In the genomic region with DNA sequence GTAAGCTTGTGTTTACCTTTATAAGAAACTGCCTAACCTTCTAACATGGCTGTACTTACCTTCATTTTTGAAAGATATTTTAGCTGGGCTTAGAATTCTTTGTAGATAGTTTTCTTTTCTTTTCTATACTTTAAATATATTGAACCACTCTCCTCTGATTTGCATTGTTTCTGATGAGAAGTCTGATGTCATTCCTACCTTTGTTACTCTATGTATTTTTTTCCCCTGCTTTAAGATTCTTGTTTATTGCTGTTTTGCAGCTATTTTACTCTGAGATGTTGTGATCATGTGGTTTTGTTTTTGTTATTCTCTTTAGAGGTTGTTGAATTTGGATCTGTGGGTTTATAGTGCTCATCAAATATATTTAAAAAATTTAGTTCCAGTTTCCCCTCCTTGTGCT, we compare ENCODE assay signal across 18 cellular contexts. TPM values are rescaled to one million over a fixed set of nuclear protein-coding genes. Genes with fewer than 3 reads are reported as not detected.
DNase-seq lines count a peak whose midpoint lies in the region; ATAC-seq, FAIRE-seq and TF ChIP-seq lines count a peak whose summit lies in the region.
"Had no signal": no experiment of that assay in that cellular context is flagged by ENCODE, and none has a peak within 500 bp of the region (broad histone marks: within the 10 kb centered on the region; RNA-seq: fewer than 3 reads in every experiment).

No MANE protein-coding gene starts in this region.

- H3K27me3 Mint-ChIP-seq in immature natural killer cell (ENCODE audit: low read depth in 3 of 3) (peaks cover 0 to 8% (median 0%) of the 10 kb centered on the region in 3 donors), type B pancreatic cell (no peaks in the 10 kb centered on the region)
- H3K27me3 Mint-ChIP-seq: B cell had no signal

- H4K20me1 ChIP-seq in HepG2 (ENCODE audit: insufficient read depth, low read length) (peaks cover 27% of the 10 kb centered on the region), Karpas-422 (ENCODE audit: insufficient read depth, low read depth, low read length) (no peaks in the 10 kb centered on the region)

- H3K4me1 Mint-ChIP-seq in immature natural killer cell: peaks cover 73 to 96% of the 10 kb centered on the region in 2 donors
- peaks cover 37% of the 10 kb centered on the region for H3K4me1 Mint-ChIP-seq in type B pancreatic cell (ENCODE audit: unreplicated experiment)

- TF ChIP-seq EP300 in HepG2 (IDR thresholded peaks at IDR 0.05; ENCODE audit: low read depth in 2 of 2, low read length in 2 of 2) (no peak), HepG2 (CRISPR knock-in tag; IDR thresholded peaks at IDR 0.05; ENCODE audit: borderline replicate concordance) (no peak)

- no peak for DNase-seq in HepG2 (ENCODE audit: low spot score)
- DNase-seq in right lobe of liver: no peak
- no peak for DNase-seq in Karpas-422
- DNase-seq in immature natural killer cell: no peak
- no peak for DNase-seq in type B pancreatic cell (ENCODE audit: extremely low spot score, unreplicated experiment)
- DNase-seq in HT-29 (ENCODE audit: low spot score): no peak
- DNase-seq: DMS 273 treated with DMSO at 0.1 percent for 48 hours, IMR-90, NCI-H146, NCI-H2107, NCI-H226, NCI-H526, RPMI8226, SJCRH30 had no signal

- TF ChIP-seq RAD21 in HepG2 (CRISPR knock-in tag; IDR thresholded peaks at IDR 0.05): no peak

- no peaks in the 10 kb centered on the region for H3K9me3 Mint-ChIP-seq in immature natural killer cell
- H3K9me3 Mint-ChIP-seq in type B pancreatic cell: peaks cover 6% of the 10 kb centered on the region

- H3K27ac ChIP-seq in HepG2 (ENCODE audit: extremely low read length, insufficient read depth, low read length) (no peak overlapping the region), right lobe of liver (no peak overlapping the region), Karpas-422 (ENCODE audit: low read length) (peak overlapping the region; percentile 81; the same call in 1 of the 2 replicates)
- H3K27ac ChIP-seq: SJCRH30 had no signal

- H2AFZ ChIP-seq in HepG2 (ENCODE audit: low read length) (no peak overlapping the region), Karpas-422 (ENCODE audit: low read length) (no peak overlapping the region)

- H3K4me3 Mint-ChIP-seq in immature natural killer cell (peak overlapping the region in 1 of 5 donors; percentile 12), type B pancreatic cell (no peak overlapping the region)
- H3K4me3 Mint-ChIP-seq: B cell had no signal

- no peaks in the 10 kb centered on the region for H3K9me2 ChIP-seq in Karpas-422 (replicated peaks; ENCODE audit: insufficient read depth, low read length)

- H3K4me1 ChIP-seq in HepG2 (ENCODE audit: insufficient read depth, low read length) (peaks cover 36% of the 10 kb centered on the region), right lobe of liver (peaks cover 0 to 25% (median 7%) of the 10 kb centered on the region in 4 donors), Karpas-422 (ENCODE audit: low read length) (peaks cover 49% of the 10 kb centered on the region)
- H3K4me1 ChIP-seq: SJCRH30 had no signal

- BruUV-seq in HepG2 (replicated peaks; lab: Mats Ljungman, UMichigan): no TSS peak

- no peaks in the 10 kb centered on the region; a peak in 2 of 5 replicates for H3K36me3 ChIP-seq in HepG2 (replicated peaks in 1 of 2; ENCODE audit: control insufficient read depth in 1 of 2, insufficient read depth in 2 of 2, low read length in 2 of 2)
- H3K36me3 ChIP-seq in right lobe of liver: no peaks in the 10 kb centered on the region
- H3K36me3 ChIP-seq in Karpas-422 (ENCODE audit: insufficient read depth, low read length): peaks cover 51% of the 10 kb centered on the region

- H3K79me2 ChIP-seq in HepG2 (ENCODE audit: insufficient read depth, low read length) (peaks cover 96% of the 10 kb centered on the region), Karpas-422 (ENCODE audit: low read length) (peaks cover 100% of the 10 kb centered on the region)

- H3K36me3 Mint-ChIP-seq in immature natural killer cell (no peaks in the 10 kb centered on the region), type B pancreatic cell (peaks cover 44% of the 10 kb centered on the region)

- H3K4me2 ChIP-seq in HepG2 (ENCODE audit: low read depth, low read length) (no peak overlapping the region), Karpas-422 (ENCODE audit: low read depth, low read length, poor library complexity, severe bottlenecking) (no peak overlapping the region)

- CTCF ChIA-PET in HepG2 (lab: Yijun Ruan, JAX; ENCODE audit: low intra/inter-chr PET ratio, low total read pairs): no interaction called here

- no peak for TF ChIP-seq POLR2A in HepG2 (IDR thresholded peaks at IDR 0.05; ENCODE audit: insufficient read depth in 1 of 2, low read depth in 2 of 2, low read length in 2 of 2)
- TF ChIP-seq POLR2A in right lobe of liver (IDR thresholded peaks at IDR 0.05): no peak

- POLR2A ChIA-PET in HepG2 (lab: Yijun Ruan, JAX): no interaction called here

- no peak overlapping the region for H3K9ac ChIP-seq in HepG2 (ENCODE audit: insufficient read depth, low read depth, low read length)
- no peak overlapping the region for H3K9ac ChIP-seq in Karpas-422 (ENCODE audit: low read length)

- ATAC-seq in HepG2: no peak
- ATAC-seq in right lobe of liver: no peak
- no peak for ATAC-seq in GM19023 (IDR thresholded peaks at IDR 0.05; ENCODE audit: unreplicated experiment)
- no peak for ATAC-seq in GM21717 (IDR thresholded peaks at IDR 0.05; ENCODE audit: unreplicated experiment)

- no peaks in the 10 kb centered on the region; a peak in 1 of 5 replicates for H3K27me3 ChIP-seq in HepG2 (ENCODE audit: control insufficient read depth in 1 of 2, insufficient read depth in 2 of 2, low read length in 2 of 2)
- no peaks in the 10 kb centered on the region for H3K27me3 ChIP-seq in right lobe of liver
- H3K27me3 ChIP-seq in Karpas-422 (ENCODE audit: low read length): no peaks in the 10 kb centered on the region
- H3K27me3 ChIP-seq: SJCRH30 had no signal

- H3K4me3 ChIP-seq in HepG2 (replicated peaks in 1 of 3; ENCODE audit: insufficient read depth in 1 of 3, low read depth in 2 of 3, low read length in 3 of 3) (no peak overlapping the region), right lobe of liver (no peak overlapping the region), Karpas-422 (ENCODE audit: low read length) (no peak overlapping the region)
- H3K4me3 ChIP-seq: SJCRH30 had no signal

- no peaks in the 10 kb centered on the region for H3K9me3 ChIP-seq in HepG2 (ENCODE audit: low read length)
- H3K9me3 ChIP-seq in right lobe of liver: no peaks in the 10 kb centered on the region
- H3K9me3 ChIP-seq in Karpas-422 (ENCODE audit: low read length): no peaks in the 10 kb centered on the region
- H3K9me3 ChIP-seq: SJCRH30 had no signal

- in situ Hi-C loops in HepG2 (cut with HindIII; ENCODE audit: extremely low pct_ligation_motif_present, low pct_unique_long_range_greater_than_20kb): no loop called here

- no peak for TF ChIP-seq CTCF in HepG2 (CRISPR knock-in tag; IDR thresholded peaks at IDR 0.05)
- TF ChIP-seq CTCF in right lobe of liver (IDR thresholded peaks at IDR 0.05): no peak
- no peak for TF ChIP-seq CTCF in type B pancreatic cell (conservative IDR thresholded peaks at IDR 0.05)

- no peak for FAIRE-seq in HepG2 (lab: Jason Lieb, UNC)
- FAIRE-seq: H1 had no signal

- H3K27ac Mint-ChIP-seq in immature natural killer cell: peak overlapping the region in 5 of 6 donors; percentile 4 to 47 (median 38)
- peak overlapping the region; percentile 41 for H3K27ac Mint-ChIP-seq in type B pancreatic cell
- H3K27ac Mint-ChIP-seq: B cell had no signal

- intact Hi-C loops in HepG2 (cut with micrococcal nuclease; ENCODE audit: unreplicated experiment): no loop called here
- intact Hi-C loops in right lobe of liver (cut with DNase I): no loop called here

TF ChIP-seq in HepG2, 621 proteins besides CTCF, POLR2A, EP300 and RAD21:
- TF ChIP-seq MTF1 (CRISPR knock-in tag; IDR thresholded peaks at IDR 0.05) (no peak), ZNF790 (CRISPR knock-in tag; IDR thresholded peaks at IDR 0.05; ENCODE audit: borderline replicate concordance) (no peak), RFX3 (CRISPR knock-in tag; IDR thresholded peaks at IDR 0.05) (no peak), ZNF317 (CRISPR knock-in tag; IDR thresholded peaks at IDR 0.05) (peak; percentile 95)

RNA-seq across cellular contexts. Expression of gene CNOT2, which starts 31.8 kb away (rescaled TPM):
- total RNA-seq in HepG2 (2016; rRNA removed; fragmentation: Illumina TruSeq; extraction: Trizol): 76.6 and 82.7 TPM in 2 replicates
- total RNA-seq in HepG2 (2016; cell fraction: cytosol; rRNA removed; fragmentation: Illumina TruSeq; extraction: Trizol; ENCODE audit: low read depth): 68.2 and 72.3 TPM in 2 replicates
- 73.9 and 86.8 TPM in 2 replicates for total RNA-seq in HepG2 (2016; cell fraction: insoluble cytoplasmic fraction; rRNA removed; fragmentation: Illumina TruSeq; extraction: Trizol)
- total RNA-seq in HepG2 (2016; cell fraction: membrane; rRNA removed; fragmentation: Illumina TruSeq; extraction: Trizol): 53.9 and 58.2 TPM in 2 replicates
- total RNA-seq in HepG2 (2016; cell fraction: nucleus; rRNA removed; fragmentation: Illumina TruSeq; extraction: Trizol): 158 and 184 TPM in 2 replicates
- 51.3 and 54.5 TPM in 2 replicates for polyA plus RNA-seq in HepG2 (2011; rRNA removed)
- 34.0 and 55.3 TPM in 2 replicates for polyA plus RNA-seq in HepG2 (2011; cell fraction: cytosol; rRNA removed)
- 73.3 and 75.6 TPM in 2 replicates for polyA plus RNA-seq in HepG2 (2011; cell fraction: nucleus; rRNA removed)
- 37.1 and 45.5 TPM in 2 replicates for polyA plus RNA-seq in HepG2 (2012)
- polyA plus RNA-seq in HepG2 (2016; cell fraction: cytosol; fragmentation: Illumina TruSeq; extraction: Trizol; ENCODE audit: low read depth): 6.4 and 7.3 TPM in 2 replicates
- polyA plus RNA-seq in HepG2 (2016; cell fraction: insoluble cytoplasmic fraction; fragmentation: Illumina TruSeq; extraction: Trizol; ENCODE audit: low read depth): 72.4 and 73.7 TPM in 2 replicates
- 14.7 and 15.8 TPM in 2 replicates for polyA plus RNA-seq in HepG2 (2016; cell fraction: membrane; fragmentation: Illumina TruSeq; extraction: Trizol; ENCODE audit: low read depth)
- 59.6 and 63.3 TPM in 2 replicates for polyA plus RNA-seq in HepG2 (2016; cell fraction: nucleus; fragmentation: Illumina TruSeq; extraction: Trizol; ENCODE audit: insufficient read depth, low read depth)
- polyA minus RNA-seq in HepG2 (2011; rRNA and poly(A)+ RNA removed; ENCODE audit: low replicate concordance): 68.0 and 94.3 TPM in 2 replicates
- polyA minus RNA-seq in HepG2 (2011; cell fraction: cytosol; rRNA and poly(A)+ RNA removed): 42.0 and 45.0 TPM in 2 replicates
- 432 and 509 TPM in 2 replicates for polyA minus RNA-seq in HepG2 (2011; cell fraction: nucleus; rRNA and poly(A)+ RNA removed)
- total RNA-seq in right lobe of liver: 10 to 100 TPM; 24.6 to 65.9 (median 35.4) TPM
- total RNA-seq in Karpas-422 (2014; rRNA removed; shearing (Covaris generic); ENCODE audit: low replicate concordance): 218 and 289 TPM in 2 replicates
- polyA plus RNA-seq in immature natural killer cell: 100 to 1,000 TPM in 2 of 3 donors, 10 to 100 TPM in 1; 84.6 to 126 (median 114) TPM
- 80.2 and 83.9 TPM in 2 replicates for total RNA-seq in type B pancreatic cell (ENCODE audit: low replicate concordance)
- 67.2 and 91.4 TPM in 2 replicates for total RNA-seq in HT-29 (2014; rRNA removed; shearing (Covaris generic))
